Comparison of ENCODE assay signal across 12 cellular contexts in genomic region chr7:112157072-112157471, GRCh38. TPM values are rescaled to one million over a fixed set of nuclear protein-coding genes. Genes with fewer than 3 reads are reported as not detected.
DNase-seq lines count a peak whose midpoint lies in the region; ATAC-seq and TF ChIP-seq lines count a peak whose summit lies in the region.
"Had no signal": no experiment of that assay in that cellular context is flagged by ENCODE, and none has a peak within 500 bp of the region (broad histone marks: within the 10 kb centered on the region; RNA-seq: fewer than 3 reads in every experiment).

No MANE protein-coding gene starts in this region.

- no peaks in the 10 kb centered on the region for H3K27me3 Mint-ChIP-seq in osteocyte (ENCODE audit: unreplicated experiment)

- no peak overlapping the region for H3K27ac Mint-ChIP-seq in osteocyte (ENCODE audit: unreplicated experiment)
- H3K27ac Mint-ChIP-seq: activated T-cell treated with anti-CD3 and anti-CD28 coated beads, Interleukin-2, amount 50 U/mL, for 24 hours; progenitor cell of endocrine pancreas had no signal

- no peak overlapping the region for H3K27ac ChIP-seq in SJCRH30
- no peak overlapping the region for H3K27ac ChIP-seq in foreskin keratinocyte
- H3K27ac ChIP-seq: BLaER1 had no signal

- ATAC-seq in HG02981 (IDR thresholded peaks at IDR 0.05; ENCODE audit: unreplicated experiment) (peak; percentile 66), foreskin keratinocyte (peak; percentile 91), HG03457 (IDR thresholded peaks at IDR 0.05; ENCODE audit: unreplicated experiment) (no peak)

- H3K4me3 ChIP-seq in AG04449 (ENCODE audit: low read depth, low read length): no peak overlapping the region
- no peak overlapping the region for H3K4me3 ChIP-seq in SJCRH30
- H3K4me3 ChIP-seq: BLaER1 had no signal

- peaks cover 29% of the 10 kb centered on the region for H3K4me1 Mint-ChIP-seq in osteocyte (ENCODE audit: unreplicated experiment)

- no peak overlapping the region for H3K4me3 Mint-ChIP-seq in osteocyte (ENCODE audit: unreplicated experiment)
- H3K4me3 Mint-ChIP-seq: activated T-cell treated with anti-CD3 and anti-CD28 coated beads, Interleukin-2, amount 50 U/mL, for 24 hours had no signal

- H3K27me3 ChIP-seq in SJCRH30: no peaks in the 10 kb centered on the region
- no peaks in the 10 kb centered on the region for H3K27me3 ChIP-seq in foreskin keratinocyte
- H3K27me3 ChIP-seq: BLaER1 had no signal

- POLR2A ChIA-PET in AG04449 (lab: Yijun Ruan, JAX): no interaction called here

- TF ChIP-seq CTCF in AG04449 (IDR thresholded peaks at IDR 0.05; ENCODE audit: insufficient read depth, low read length, missing control alignments) (no peak), foreskin keratinocyte (conservative IDR thresholded peaks at IDR 0.05) (no peak), osteocyte (IDR thresholded peaks at IDR 0.05) (no peak)

- no peaks in the 10 kb centered on the region for H3K36me3 Mint-ChIP-seq in osteocyte (ENCODE audit: unreplicated experiment)

- peaks cover 4% of the 10 kb centered on the region for H3K4me1 ChIP-seq in SJCRH30
- H3K4me1 ChIP-seq in foreskin keratinocyte: peaks cover 5% of the 10 kb centered on the region
- H3K4me1 ChIP-seq: BLaER1 had no signal

- no peaks in the 10 kb centered on the region for H3K36me3 ChIP-seq in SJCRH30
- H3K36me3 ChIP-seq: BLaER1 had no signal

- no peaks in the 10 kb centered on the region for H3K9me3 ChIP-seq in SJCRH30 (replicated peaks)
- H3K9me3 ChIP-seq: BLaER1 had no signal

- peak; percentile 44 for DNase-seq in AG04449 (ENCODE audit: low read depth, low spot score)
- DNase-seq in SJCRH30: peak; percentile 41 to 59
- DNase-seq in foreskin keratinocyte: peak; percentile 68 to 86
- no peak for DNase-seq in foreskin melanocyte
- no peak for DNase-seq in osteocyte (ENCODE audit: extremely low spot score, unreplicated experiment)
- DNase-seq in NCI-H774 (lab: John Stamatoyannopoulos, UW): no peak
- DNase-seq: activated T-cell treated with anti-CD3 and anti-CD28 coated beads, Interleukin-2, amount 50 U/mL, for 24 hours; NCI-H446 had no signal

- CTCF ChIA-PET in AG04449 (lab: Yijun Ruan, JAX): no interaction called here

- H3K9me3 Mint-ChIP-seq in osteocyte (ENCODE audit: unreplicated experiment): no peaks in the 10 kb centered on the region
- H3K9me3 Mint-ChIP-seq: activated T-cell treated with anti-CD3 and anti-CD28 coated beads, Interleukin-2, amount 50 U/mL, for 24 hours had no signal

RNA-seq across cellular contexts. Expression of gene DOCK4, which starts 49.1 kb away (rescaled TPM):
- total RNA-seq in SJCRH30 (2014; rRNA removed; shearing (Covaris generic)): 8.3 and 11.4 TPM in 2 replicates
- total RNA-seq in foreskin keratinocyte: 37.2 and 43.1 TPM in 2 replicates
- polyA plus RNA-seq in foreskin keratinocyte: 4.7 and 5.2 TPM in 2 replicates
- total RNA-seq in osteocyte: 44.1 and 44.9 TPM in 2 replicates

RNA-seq across cellular contexts. Expression of gene ZNF277, which starts 49.4 kb away (rescaled TPM):
- total RNA-seq in SJCRH30 (2014; rRNA removed; shearing (Covaris generic)): 29.0 and 29.7 TPM in 2 replicates
- total RNA-seq in foreskin keratinocyte (17.9 and 18.6 TPM in 2 replicates), osteocyte (28.1 and 32.0 TPM in 2 replicates)
- polyA plus RNA-seq in foreskin keratinocyte: 11.9 and 12.1 TPM in 2 replicates

Comparison
In these comparisons a context has a peak if more than half of its experiments do, and no peak if none do; other contexts are left out.
1. DNase-seq: peak in AG04449 (single experiment), SJCRH30 (2 of 2) and foreskin keratinocyte (2 of 2); none in foreskin melanocyte (single experiment), osteocyte (single experiment) and NCI-H774 (single experiment).